1 cellular context compared by ENCODE assay signal in the genomic region with DNA sequence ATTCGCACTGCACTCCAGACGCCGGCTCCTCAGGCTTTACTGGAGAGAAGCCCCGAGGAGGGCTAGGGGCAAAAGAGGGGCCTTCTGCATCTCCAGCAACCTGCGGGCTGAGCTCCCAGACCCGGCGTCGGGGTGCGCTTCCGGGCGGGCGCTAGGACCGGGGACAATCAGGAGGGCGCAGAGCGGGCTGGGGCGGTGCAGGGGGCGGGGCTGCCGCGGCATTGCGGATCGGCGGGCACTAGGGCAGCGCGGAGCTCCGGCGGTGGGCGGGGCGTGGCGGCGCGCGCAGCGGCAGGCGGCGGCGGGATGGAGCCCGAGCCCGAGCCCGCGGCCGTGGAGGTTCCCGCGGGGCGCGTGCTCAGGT.
TF ChIP-seq lines count a peak whose summit lies in the region.

A gene (plus strand): TSS at position 274 of the 364 bp plus-strand sequence. CDS start 33 bp downstream, at position 307.

TF ChIP-seq in HepG2, 621 proteins besides CTCF, POLR2A, EP300 and RAD21 (continued from another document and continues in another):
- TF ChIP-seq, protein P1, sequence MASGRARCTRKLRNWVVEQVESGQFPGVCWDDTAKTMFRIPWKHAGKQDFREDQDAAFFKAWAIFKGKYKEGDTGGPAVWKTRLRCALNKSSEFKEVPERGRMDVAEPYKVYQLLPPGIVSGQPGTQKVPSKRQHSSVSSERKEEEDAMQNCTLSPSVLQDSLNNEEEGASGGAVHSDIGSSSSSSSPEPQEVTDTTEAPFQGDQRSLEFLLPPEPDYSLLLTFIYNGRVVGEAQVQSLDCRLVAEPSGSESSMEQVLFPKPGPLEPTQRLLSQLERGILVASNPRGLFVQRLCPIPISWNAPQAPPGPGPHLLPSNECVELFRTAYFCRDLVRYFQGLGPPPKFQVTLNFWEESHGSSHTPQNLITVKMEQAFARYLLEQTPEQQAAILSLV (CRISPR knock-in tag; IDR thresholded peaks at IDR 0.05; ENCODE audit: borderline replicate concordance) = no peak; the same call in 1 of the 2 replicates
- TF ChIP-seq, protein P2, sequence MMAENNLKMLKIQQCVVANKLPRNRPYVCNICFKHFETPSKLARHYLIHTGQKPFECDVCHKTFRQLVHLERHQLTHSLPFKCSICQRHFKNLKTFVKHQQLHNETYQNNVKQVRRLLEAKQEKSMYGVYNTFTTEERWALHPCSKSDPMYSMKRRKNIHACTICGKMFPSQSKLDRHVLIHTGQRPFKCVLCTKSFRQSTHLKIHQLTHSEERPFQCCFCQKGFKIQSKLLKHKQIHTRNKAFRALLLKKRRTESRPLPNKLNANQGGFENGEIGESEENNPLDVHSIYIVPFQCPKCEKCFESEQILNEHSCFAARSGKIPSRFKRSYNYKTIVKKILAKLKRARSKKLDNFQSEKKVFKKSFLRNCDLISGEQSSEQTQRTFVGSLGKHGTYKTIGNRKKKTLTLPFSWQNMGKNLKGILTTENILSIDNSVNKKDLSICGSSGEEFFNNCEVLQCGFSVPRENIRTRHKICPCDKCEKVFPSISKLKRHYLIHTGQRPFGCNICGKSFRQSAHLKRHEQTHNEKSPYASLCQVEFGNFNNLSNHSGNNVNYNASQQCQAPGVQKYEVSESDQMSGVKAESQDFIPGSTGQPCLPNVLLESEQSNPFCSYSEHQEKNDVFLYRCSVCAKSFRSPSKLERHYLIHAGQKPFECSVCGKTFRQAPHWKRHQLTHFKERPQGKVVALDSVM (CRISPR knock-in tag; IDR thresholded peaks at IDR 0.05) = peak; percentile 4; the same call in 1 of the 2 replicates
- TF ChIP-seq SP140L (CRISPR knock-in tag; IDR thresholded peaks at IDR 0.05; ENCODE audit: borderline replicate concordance) (0 out of 2 replicates have a peak, but pooled peaks have one; percentile 6), ZNF768 (CRISPR knock-in tag; IDR thresholded peaks at IDR 0.05) (no peak), DMAP1 (CRISPR knock-in tag; IDR thresholded peaks at IDR 0.05) (no peak), RBFOX2 (IDR thresholded peaks at IDR 0.05; ENCODE audit: low read depth, low read length) (peak; percentile 66), NFE2 (CRISPR knock-in tag; IDR thresholded peaks at IDR 0.05) (no peak), HDAC1 (CRISPR knock-in tag; IDR thresholded peaks at IDR 0.05) (peak; percentile 88), TAF15 (IDR thresholded peaks at IDR 0.05; ENCODE audit: low read depth, low read length, poor library complexity, severe bottlenecking) (no peak), EHMT2 (IDR thresholded peaks at IDR 0.05; ENCODE audit: borderline replicate concordance, low read depth, low read length) (peak; percentile 73; the same call in 1 of the 2 replicates), POLR2AphosphoS5 (IDR thresholded peaks at IDR 0.05; ENCODE audit: low read depth, low read length) (no peak), RBM39 (IDR thresholded peaks at IDR 0.05; ENCODE audit: low read depth, low read length, poor library complexity, severe bottlenecking) (peak; percentile 62), MEF2D (CRISPR knock-in tag; IDR thresholded peaks at IDR 0.05) (peak; percentile 58; the same call in 1 of the 2 replicates), PAX8 (CRISPR knock-in tag; IDR thresholded peaks at IDR 0.05; ENCODE audit: borderline replicate concordance) (no peak), ZNF850 (CRISPR knock-in tag; conservative IDR thresholded peaks at IDR 0.05) (peak; percentile 49; the same call in 1 of the 2 replicates), KDM5A (IDR thresholded peaks at IDR 0.05; ENCODE audit: borderline replicate concordance, low read length) (0 out of 2 replicates have a peak, but pooled peaks have one; percentile 13), SP4 (CRISPR knock-in tag; IDR thresholded peaks at IDR 0.05) (peak; percentile 96), ASH2L (IDR thresholded peaks at IDR 0.05; ENCODE audit: insufficient read length, low read depth, low read length) (peak; percentile 73), MTF2 (CRISPR knock-in tag; IDR thresholded peaks at IDR 0.05; ENCODE audit: borderline replicate concordance) (peak; percentile 47; the same call in 1 of the 2 replicates), HNF4G (IDR thresholded peaks at IDR 0.05; ENCODE audit: borderline replicate concordance, low read depth, low read length) (peak; percentile 65; the same call in 1 of the 2 replicates), HNF4G (CRISPR knock-in tag; IDR thresholded peaks at IDR 0.05; ENCODE audit: borderline replicate concordance, low read depth) (no peak), TMF1 (CRISPR knock-in tag; IDR thresholded peaks at IDR 0.05; ENCODE audit: low read depth) (peak; percentile 15; the same call in 1 of the 2 replicates), SP5 (CRISPR knock-in tag; IDR thresholded peaks at IDR 0.05; ENCODE audit: borderline replicate concordance, low read depth) (peak; percentile 95), NFE2L2 (IDR thresholded peaks at IDR 0.05; ENCODE audit: low read length) (no peak), NFKBIZ (CRISPR knock-in tag; IDR thresholded peaks at IDR 0.05) (no peak), CREB1 (IDR thresholded peaks at IDR 0.05) (peak; percentile 25; the same call in 1 of the 2 replicates), CREB1 (CRISPR knock-in tag; IDR thresholded peaks at IDR 0.05) (no peak), TBX2 (CRISPR knock-in tag; IDR thresholded peaks at IDR 0.05; ENCODE audit: borderline replicate concordance) (0 out of 2 replicates have a peak, but pooled peaks have one; percentile 40), ZFP37 (CRISPR knock-in tag; IDR thresholded peaks at IDR 0.05; ENCODE audit: borderline replicate concordance) (no peak), ZBTB38 (CRISPR knock-in tag; IDR thresholded peaks at IDR 0.05) (no peak), ZFY (CRISPR knock-in tag; IDR thresholded peaks at IDR 0.05) (peak; percentile 54), ELF4 (CRISPR knock-in tag; IDR thresholded peaks at IDR 0.05; ENCODE audit: borderline replicate concordance) (peak; percentile 12; the same call in 1 of the 2 replicates), ZNF782 (CRISPR knock-in tag; IDR thresholded peaks at IDR 0.05; ENCODE audit: borderline replicate concordance) (no peak), HNRNPK (IDR thresholded peaks at IDR 0.05; ENCODE audit: low read depth, low read length, poor library complexity, severe bottlenecking) (peak; percentile 13), WIZ (CRISPR knock-in tag; IDR thresholded peaks at IDR 0.05) (no peak; the same call in 1 of the 2 replicates), GTF3A (CRISPR knock-in tag; conservative IDR thresholded peaks at IDR 0.05) (peak; percentile 23; the same call in 1 of the 2 replicates), HOXA3 (CRISPR knock-in tag; IDR thresholded peaks at IDR 0.05) (peak; percentile 60; the same call in 1 of the 2 replicates), CREM (IDR thresholded peaks at IDR 0.05) (0 out of 2 replicates have a peak, but pooled peaks have one; percentile 21), CREM (CRISPR knock-in tag; IDR thresholded peaks at IDR 0.05) (no peak), YY1 (IDR thresholded peaks at IDR 0.05; ENCODE audit: insufficient read depth, insufficient replicate concordance, low read depth, low read length) (peak; percentile 82), JDP2 (CRISPR knock-in tag; IDR thresholded peaks at IDR 0.05; ENCODE audit: borderline replicate concordance) (peak; percentile 20; the same call in 1 of the 2 replicates), ZSCAN30 (CRISPR knock-in tag; IDR thresholded peaks at IDR 0.05) (0 out of 2 replicates have a peak, but pooled peaks have one; percentile 38), ZNF777 (CRISPR knock-in tag; IDR thresholded peaks at IDR 0.05) (peak; percentile 98)
- TF ChIP-seq, protein P3, sequence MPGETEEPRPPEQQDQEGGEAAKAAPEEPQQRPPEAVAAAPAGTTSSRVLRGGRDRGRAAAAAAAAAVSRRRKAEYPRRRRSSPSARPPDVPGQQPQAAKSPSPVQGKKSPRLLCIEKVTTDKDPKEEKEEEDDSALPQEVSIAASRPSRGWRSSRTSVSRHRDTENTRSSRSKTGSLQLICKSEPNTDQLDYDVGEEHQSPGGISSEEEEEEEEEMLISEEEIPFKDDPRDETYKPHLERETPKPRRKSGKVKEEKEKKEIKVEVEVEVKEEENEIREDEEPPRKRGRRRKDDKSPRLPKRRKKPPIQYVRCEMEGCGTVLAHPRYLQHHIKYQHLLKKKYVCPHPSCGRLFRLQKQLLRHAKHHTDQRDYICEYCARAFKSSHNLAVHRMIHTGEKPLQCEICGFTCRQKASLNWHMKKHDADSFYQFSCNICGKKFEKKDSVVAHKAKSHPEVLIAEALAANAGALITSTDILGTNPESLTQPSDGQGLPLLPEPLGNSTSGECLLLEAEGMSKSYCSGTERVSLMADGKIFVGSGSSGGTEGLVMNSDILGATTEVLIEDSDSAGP (CRISPR knock-in tag; IDR thresholded peaks at IDR 0.05; ENCODE audit: borderline replicate concordance) = peak; percentile 84; the same call in 1 of the 2 replicates
- TF ChIP-seq, protein P4, sequence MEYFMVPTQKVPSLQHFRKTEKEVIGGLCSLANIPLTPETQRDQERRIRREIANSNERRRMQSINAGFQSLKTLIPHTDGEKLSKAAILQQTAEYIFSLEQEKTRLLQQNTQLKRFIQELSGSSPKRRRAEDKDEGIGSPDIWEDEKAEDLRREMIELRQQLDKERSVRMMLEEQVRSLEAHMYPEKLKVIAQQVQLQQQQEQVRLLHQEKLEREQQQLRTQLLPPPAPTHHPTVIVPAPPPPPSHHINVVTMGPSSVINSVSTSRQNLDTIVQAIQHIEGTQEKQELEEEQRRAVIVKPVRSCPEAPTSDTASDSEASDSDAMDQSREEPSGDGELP (IDR thresholded peaks at IDR 0.05; ENCODE audit: borderline replicate concordance, low read depth) = peak; percentile 21; the same call in 1 of the 2 replicates
- TF ChIP-seq, protein P5, sequence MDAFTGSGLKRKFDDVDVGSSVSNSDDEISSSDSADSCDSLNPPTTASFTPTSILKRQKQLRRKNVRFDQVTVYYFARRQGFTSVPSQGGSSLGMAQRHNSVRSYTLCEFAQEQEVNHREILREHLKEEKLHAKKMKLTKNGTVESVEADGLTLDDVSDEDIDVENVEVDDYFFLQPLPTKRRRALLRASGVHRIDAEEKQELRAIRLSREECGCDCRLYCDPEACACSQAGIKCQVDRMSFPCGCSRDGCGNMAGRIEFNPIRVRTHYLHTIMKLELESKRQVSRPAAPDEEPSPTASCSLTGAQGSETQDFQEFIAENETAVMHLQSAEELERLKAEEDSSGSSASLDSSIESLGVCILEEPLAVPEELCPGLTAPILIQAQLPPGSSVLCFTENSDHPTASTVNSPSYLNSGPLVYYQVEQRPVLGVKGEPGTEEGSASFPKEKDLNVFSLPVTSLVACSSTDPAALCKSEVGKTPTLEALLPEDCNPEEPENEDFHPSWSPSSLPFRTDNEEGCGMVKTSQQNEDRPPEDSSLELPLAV (CRISPR knock-in tag; conservative IDR thresholded peaks at IDR 0.05; ENCODE audit: low read depth) = peak; percentile 90; the same call in 1 of the 2 replicates
- TF ChIP-seq, protein P6, sequence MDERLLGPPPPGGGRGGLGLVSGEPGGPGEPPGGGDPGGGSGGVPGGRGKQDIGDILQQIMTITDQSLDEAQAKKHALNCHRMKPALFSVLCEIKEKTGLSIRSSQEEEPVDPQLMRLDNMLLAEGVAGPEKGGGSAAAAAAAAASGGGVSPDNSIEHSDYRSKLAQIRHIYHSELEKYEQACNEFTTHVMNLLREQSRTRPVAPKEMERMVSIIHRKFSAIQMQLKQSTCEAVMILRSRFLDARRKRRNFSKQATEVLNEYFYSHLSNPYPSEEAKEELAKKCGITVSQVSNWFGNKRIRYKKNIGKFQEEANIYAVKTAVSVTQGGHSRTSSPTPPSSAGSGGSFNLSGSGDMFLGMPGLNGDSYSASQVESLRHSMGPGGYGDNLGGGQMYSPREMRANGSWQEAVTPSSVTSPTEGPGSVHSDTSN (CRISPR knock-in tag; IDR thresholded peaks at IDR 0.05) = no peak
- TF ChIP-seq, protein P7, sequence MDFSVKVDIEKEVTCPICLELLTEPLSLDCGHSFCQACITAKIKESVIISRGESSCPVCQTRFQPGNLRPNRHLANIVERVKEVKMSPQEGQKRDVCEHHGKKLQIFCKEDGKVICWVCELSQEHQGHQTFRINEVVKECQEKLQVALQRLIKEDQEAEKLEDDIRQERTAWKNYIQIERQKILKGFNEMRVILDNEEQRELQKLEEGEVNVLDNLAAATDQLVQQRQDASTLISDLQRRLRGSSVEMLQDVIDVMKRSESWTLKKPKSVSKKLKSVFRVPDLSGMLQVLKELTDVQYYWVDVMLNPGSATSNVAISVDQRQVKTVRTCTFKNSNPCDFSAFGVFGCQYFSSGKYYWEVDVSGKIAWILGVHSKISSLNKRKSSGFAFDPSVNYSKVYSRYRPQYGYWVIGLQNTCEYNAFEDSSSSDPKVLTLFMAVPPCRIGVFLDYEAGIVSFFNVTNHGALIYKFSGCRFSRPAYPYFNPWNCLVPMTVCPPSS (IDR thresholded peaks at IDR 0.05) = no peak
- TF ChIP-seq, protein P8, sequence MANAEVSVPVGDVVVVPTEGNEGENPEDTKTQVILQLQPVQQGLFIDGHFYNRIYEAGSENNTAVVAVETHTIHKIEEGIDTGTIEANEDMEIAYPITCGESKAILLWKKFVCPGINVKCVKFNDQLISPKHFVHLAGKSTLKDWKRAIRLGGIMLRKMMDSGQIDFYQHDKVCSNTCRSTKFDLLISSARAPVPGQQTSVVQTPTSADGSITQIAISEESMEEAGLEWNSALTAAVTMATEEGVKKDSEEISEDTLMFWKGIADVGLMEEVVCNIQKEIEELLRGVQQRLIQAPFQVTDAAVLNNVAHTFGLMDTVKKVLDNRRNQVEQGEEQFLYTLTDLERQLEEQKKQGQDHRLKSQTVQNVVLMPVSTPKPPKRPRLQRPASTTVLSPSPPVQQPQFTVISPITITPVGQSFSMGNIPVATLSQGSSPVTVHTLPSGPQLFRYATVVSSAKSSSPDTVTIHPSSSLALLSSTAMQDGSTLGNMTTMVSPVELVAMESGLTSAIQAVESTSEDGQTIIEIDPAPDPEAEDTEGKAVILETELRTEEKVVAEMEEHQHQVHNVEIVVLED (CRISPR knock-in tag; IDR thresholded peaks at IDR 0.05; ENCODE audit: borderline replicate concordance) = peak; percentile 70; the same call in 1 of the 2 replicates
- TF ChIP-seq, protein P9, sequence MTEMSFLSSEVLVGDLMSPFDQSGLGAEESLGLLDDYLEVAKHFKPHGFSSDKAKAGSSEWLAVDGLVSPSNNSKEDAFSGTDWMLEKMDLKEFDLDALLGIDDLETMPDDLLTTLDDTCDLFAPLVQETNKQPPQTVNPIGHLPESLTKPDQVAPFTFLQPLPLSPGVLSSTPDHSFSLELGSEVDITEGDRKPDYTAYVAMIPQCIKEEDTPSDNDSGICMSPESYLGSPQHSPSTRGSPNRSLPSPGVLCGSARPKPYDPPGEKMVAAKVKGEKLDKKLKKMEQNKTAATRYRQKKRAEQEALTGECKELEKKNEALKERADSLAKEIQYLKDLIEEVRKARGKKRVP (CRISPR knock-in tag; IDR thresholded peaks at IDR 0.05) = 0 out of 4 replicates have a peak, but pooled peaks of 1 of the 2 experiments have one; percentile 25
